Comparison of ENCODE assay signal across 1 cellular context in genomic region chr1:109099871-109100757, GRCh38.
A peak's percentile ranks its signal among the peaks of the same experiment; 100 is the strongest.
TF ChIP-seq lines count a peak whose summit lies in the region.

No MANE protein-coding gene starts in this region.

TF ChIP-seq in WTC11, 78 proteins besides CTCF, POLR2A, EP300 and RAD21 (continued from another document):
- peak; percentile 93 for TF ChIP-seq ERG (CRISPR knock-in tag; IDR thresholded peaks at IDR 0.05)
- TF ChIP-seq FOXJ3 (CRISPR knock-in tag; IDR thresholded peaks at IDR 0.05; ENCODE audit: borderline replicate concordance) = no peak
- TF ChIP-seq ATF1 (CRISPR knock-in tag; IDR thresholded peaks at IDR 0.05) = no peak
- peak; percentile 99 for TF ChIP-seq ZBTB43 (CRISPR knock-in tag; IDR thresholded peaks at IDR 0.05)
- TF ChIP-seq ZMAT4 (CRISPR knock-in tag; IDR thresholded peaks at IDR 0.05) = peak; percentile 96
- no peak for TF ChIP-seq NR3C1 (CRISPR knock-in tag; conservative IDR thresholded peaks at IDR 0.05; ENCODE audit: low read depth)
- peak; percentile 95; the same call in 1 of the 2 replicates for TF ChIP-seq FOXP1 (CRISPR knock-in tag; IDR thresholded peaks at IDR 0.05; ENCODE audit: borderline replicate concordance)
- TF ChIP-seq TEAD1 (CRISPR knock-in tag; IDR thresholded peaks at IDR 0.05) = peak; percentile 93
- no peak for TF ChIP-seq MYBL2 (CRISPR knock-in tag; IDR thresholded peaks at IDR 0.05)
- TF ChIP-seq JAZF1 (CRISPR knock-in tag; IDR thresholded peaks at IDR 0.05) = no peak
- peak; percentile 92 for TF ChIP-seq HMGXB4 (CRISPR knock-in tag; IDR thresholded peaks at IDR 0.05)
- TF ChIP-seq EMX1 (CRISPR knock-in tag; IDR thresholded peaks at IDR 0.05) = peak; percentile 93
- no peak for TF ChIP-seq ATF2 (CRISPR knock-in tag; IDR thresholded peaks at IDR 0.05; ENCODE audit: borderline replicate concordance, low read depth)
- no peak for TF ChIP-seq ZNF138 (CRISPR knock-in tag; conservative IDR thresholded peaks at IDR 0.05)
- TF ChIP-seq AR (CRISPR knock-in tag; IDR thresholded peaks at IDR 0.05) = peak; percentile 68; the same call in 1 of the 2 replicates
- no peak for TF ChIP-seq ZSCAN18 (CRISPR knock-in tag; IDR thresholded peaks at IDR 0.05)
- peak; percentile 85 for TF ChIP-seq CREM (CRISPR knock-in tag; IDR thresholded peaks at IDR 0.05)
- peak; percentile 87; the same call in 1 of the 2 replicates for TF ChIP-seq ARID4B (CRISPR knock-in tag; IDR thresholded peaks at IDR 0.05; ENCODE audit: borderline replicate concordance)
- peak; percentile 87; the same call in 1 of the 2 replicates for TF ChIP-seq PREB (CRISPR knock-in tag; IDR thresholded peaks at IDR 0.05; ENCODE audit: borderline replicate concordance)
- TF ChIP-seq NR1H2 (CRISPR knock-in tag; IDR thresholded peaks at IDR 0.05) = no peak
- peak; percentile 8; the same call in 1 of the 2 replicates for TF ChIP-seq USF1 (CRISPR knock-in tag; IDR thresholded peaks at IDR 0.05)
- TF ChIP-seq KAT7 (CRISPR knock-in tag; IDR thresholded peaks at IDR 0.05; ENCODE audit: borderline replicate concordance) = peak; percentile 98
- no peak for TF ChIP-seq IRF2 (CRISPR knock-in tag; IDR thresholded peaks at IDR 0.05; ENCODE audit: borderline replicate concordance, low read depth)
TF ChIP-seq in WTC11: peak in this region for 41.
